ENCODE assay signal across 8 cellular contexts in the genomic region with DNA sequence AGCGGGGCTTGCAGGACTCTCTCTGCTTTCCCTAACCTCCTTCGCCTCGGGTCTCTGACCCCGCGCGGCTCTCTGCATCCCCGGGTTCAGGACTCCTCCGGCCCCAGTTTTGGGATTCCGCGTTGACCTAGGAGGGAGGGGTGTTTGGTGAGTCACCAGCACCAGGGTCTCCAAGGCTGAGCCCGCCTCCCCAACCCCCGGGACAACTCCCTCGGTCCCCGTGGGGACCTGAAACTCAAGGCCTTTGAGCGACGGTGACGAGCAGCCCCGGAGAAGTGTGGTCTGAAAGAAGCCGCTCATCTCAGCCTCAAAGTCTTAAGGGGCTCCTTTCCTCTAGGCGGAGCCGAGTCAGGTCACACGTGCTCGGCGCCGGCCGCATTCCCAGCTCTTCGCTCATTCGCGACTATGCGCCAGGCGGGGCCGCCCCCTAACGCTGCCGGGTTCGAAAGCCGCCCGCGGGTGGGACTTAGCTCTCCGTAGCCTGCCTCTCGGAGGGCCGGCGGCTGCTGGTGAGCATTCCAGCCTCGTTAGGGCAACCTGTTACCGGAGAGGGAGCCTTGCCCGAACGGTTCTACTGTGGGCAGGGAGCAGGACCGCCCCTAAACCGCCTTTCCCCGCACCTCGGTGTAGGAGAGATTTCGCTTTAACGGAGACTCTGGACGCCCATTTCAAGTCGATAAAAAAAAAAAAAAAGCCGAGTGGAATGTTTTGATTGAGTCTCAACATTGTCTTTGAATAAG. TPM values are rescaled to one million over a fixed set of nuclear protein-coding genes. Genes with fewer than 3 reads are reported as not detected.
DNase-seq lines count a peak whose midpoint lies in the region; ATAC-seq, FAIRE-seq and TF ChIP-seq lines count a peak whose summit lies in the region.

No MANE protein-coding gene starts in this region.

- no peaks in the 10 kb centered on the region for H3K9me3 ChIP-seq in small intestine (ENCODE audit: control insufficient read depth, low read depth)

- H3K27me3 Mint-ChIP-seq in Calu3 (ENCODE audit: unreplicated experiment) (peaks cover 100% of the 10 kb centered on the region), endothelial cell (ENCODE audit: unreplicated experiment) (peaks cover 29% of the 10 kb centered on the region), nephron (ENCODE audit: low read depth) (peaks cover 100% of the 10 kb centered on the region)

- H3K27ac Mint-ChIP-seq in Calu3 (ENCODE audit: unreplicated experiment) (no peak overlapping the region), endothelial cell (ENCODE audit: unreplicated experiment) (no peak overlapping the region), nephron (no peak overlapping the region)

- intact Hi-C loops in Calu3 (cut with micrococcal nuclease; ENCODE audit: unreplicated experiment) = no loop called here

- H3K36me3 ChIP-seq in small intestine (ENCODE audit: control insufficient read depth in 2 of 2, insufficient read depth in 2 of 2, low read length in 2 of 2) = no peaks in the 10 kb centered on the region

- H3K27me3 ChIP-seq in small intestine (ENCODE audit: control insufficient read depth in 2 of 2, insufficient read depth in 2 of 2, low read length in 2 of 2) = peaks cover 8 to 62% of the 10 kb centered on the region in 2 donors

- DNase-seq in Calu3 (peak; percentile 38), NCI-H69 (lab: John Stamatoyannopoulos, UW) (peak; percentile 77), endothelial cell (ENCODE audit: low spot score) (peak; percentile 53), small intestine (no peak), RKO (ENCODE audit: low spot score) (no peak), NCI-H748 treated with DMSO at 0.1 percent for 48 hours (lab: John Stamatoyannopoulos, UW) (no peak)

- H3K27ac ChIP-seq in small intestine (ENCODE audit: low read depth in 1 of 2, low read length in 1 of 2) = no peak overlapping the region

- no peak for FAIRE-seq in small intestine (lab: Jason Lieb, UNC)

- peaks cover 0 to 6% of the 10 kb centered on the region in 2 donors for H3K4me1 ChIP-seq in small intestine (ENCODE audit: control insufficient read depth in 2 of 2, insufficient read depth in 1 of 2, low read depth in 1 of 2, low read length in 1 of 2)

- H3K9me3 Mint-ChIP-seq in Calu3 (ENCODE audit: low read depth, unreplicated experiment) (no peaks in the 10 kb centered on the region), endothelial cell (ENCODE audit: unreplicated experiment) (no peaks in the 10 kb centered on the region), nephron (peaks cover 3% of the 10 kb centered on the region)

- H3K4me3 Mint-ChIP-seq in Calu3 (ENCODE audit: low read depth, unreplicated experiment) (peak overlapping the region; percentile 67), endothelial cell (ENCODE audit: unreplicated experiment) (no peak overlapping the region), nephron (peak overlapping the region; percentile 55 to 71 (median 62))

- peak overlapping the region in 1 of 2 donors; percentile 38 for H3K4me3 ChIP-seq in small intestine (ENCODE audit: low read depth in 1 of 2, low read length in 2 of 2)

- CTCF ChIA-PET in Calu3 (lab: Charles Lee) = interaction anchor here (1.0 kb wide), 1 partner anchor 219 kb away, joined by 3 read pairs; no protein-coding TSS in a partner anchor

- H3K36me3 Mint-ChIP-seq in Calu3 (ENCODE audit: insufficient read depth, unreplicated experiment) (no peaks in the 10 kb centered on the region), endothelial cell (ENCODE audit: low read depth, unreplicated experiment) (no peaks in the 10 kb centered on the region), nephron (ENCODE audit: low read depth) (no peaks in the 10 kb centered on the region)

- no TSS peak for BruUV-seq in Calu3 (replicated peaks; lab: Mats Ljungman, UMichigan)

- no peaks in the 10 kb centered on the region for H3K4me1 Mint-ChIP-seq in Calu3 (ENCODE audit: low read depth, unreplicated experiment)
- H3K4me1 Mint-ChIP-seq in endothelial cell (ENCODE audit: unreplicated experiment) = peaks cover 11% of the 10 kb centered on the region
- H3K4me1 Mint-ChIP-seq in nephron = peaks cover 15% of the 10 kb centered on the region

- TF ChIP-seq CTCF in Calu3 (IDR thresholded peaks at IDR 0.05; ENCODE audit: unreplicated experiment) (no peak), endothelial cell (IDR thresholded peaks at IDR 0.05; ENCODE audit: unreplicated experiment) (no peak), nephron (IDR thresholded peaks at IDR 0.05; ENCODE audit: unreplicated experiment in 3 of 3) (no peak)

- ATAC-seq in GM21423 (IDR thresholded peaks at IDR 0.05; ENCODE audit: unreplicated experiment) = peak; percentile 49

- 1 to 2% (median 2%) methylated on average over 55 of the region's 55 CpGs for WGBS in small intestine, 3 donors

RNA-seq across cellular contexts. Expression of a gene that starts 3.0 kb away (rescaled TPM):
- total RNA-seq in Calu3 (2022) (0.71 and 1.3 TPM in 2 replicates), endothelial cell (ENCODE audit: unreplicated experiment) (not detected)
- polyA plus RNA-seq in small intestine = not detected

RNA-seq across cellular contexts. Expression of a gene that starts 35.1 kb away (rescaled TPM):
- 78.3 and 84.1 TPM in 2 replicates for total RNA-seq in Calu3 (2022)
- total RNA-seq in endothelial cell (ENCODE audit: unreplicated experiment) = 70.0 TPM
- polyA plus RNA-seq in small intestine = 10 to 100 TPM; 40.4 to 55.0 (median 45.1) TPM

Comparison
In these comparisons a context has a peak if more than half of its experiments do, and no peak if none do; other contexts are left out.
1. DNase-seq: peak in Calu3 (single experiment), NCI-H69 (single experiment) and endothelial cell (single experiment); none in small intestine (single experiment), RKO (single experiment) and NCI-H748 treated with DMSO at 0.1 percent for 48 hours (single experiment).